40 cellular contexts compared by ENCODE assay signal in the genomic region with DNA sequence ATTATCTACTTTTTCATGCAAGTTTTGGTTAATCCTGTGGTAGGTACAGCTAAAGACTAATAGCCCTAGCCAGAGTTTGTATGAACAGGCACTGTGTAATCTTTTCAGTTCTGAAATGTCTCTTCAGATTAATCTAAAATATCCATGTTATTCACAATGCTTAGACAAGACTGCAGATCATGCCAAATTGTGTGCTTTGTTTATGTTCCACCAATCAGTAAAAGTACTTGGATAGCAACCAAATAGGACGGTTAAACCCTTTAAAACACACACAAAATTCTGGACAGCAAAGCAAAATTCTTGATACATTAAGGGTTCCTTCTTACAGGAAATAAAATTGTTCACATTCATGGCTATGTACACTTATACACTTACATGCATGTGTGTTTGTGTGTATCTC.
"Had no signal": no experiment of that assay in that cellular context is flagged by ENCODE, and none has a peak within 500 bp of the region (broad histone marks: within the 10 kb centered on the region; RNA-seq: fewer than 3 reads in every experiment).

No MANE protein-coding gene starts in this region.

- H3K4me3 Mint-ChIP-seq: activated CD4-positive, alpha-beta memory T cell treated with anti-CD3 and anti-CD28 coated beads, Interleukin-2, amount 10 ng/mL, durations not matched to agents 7 days and 5 days; activated CD4-positive, alpha-beta T cell treated with anti-CD3 and anti-CD28 coated beads for 36 hours; activated CD4-positive, alpha-beta T cell treated with anti-CD3 and anti-CD28 coated beads, Interleukin-2, amount 10 ng/mL, durations not matched to agents 7 days and 5 days; activated CD8-positive, alpha-beta memory T cell treated with anti-CD3 and anti-CD28 coated beads, Interleukin-2, amount 10 ng/mL, durations not matched to agents 7 days and 5 days; activated CD8-positive, alpha-beta T cell treated with anti-CD3 and anti-CD28 coated beads, Interleukin-2, amount 10 ng/mL, durations not matched to agents 7 days and 5 days; activated naive CD4-positive, alpha-beta T cell treated with anti-CD3 and anti-CD28 coated beads, Interleukin-2, amount 10 ng/mL, durations not matched to agents 7 days and 5 days; activated naive CD4-positive, alpha-beta T cell treated with anti-CD3 and anti-CD28 coated beads, Interleukin-2, amount 50 U/mL, for 24 hours; activated naive CD8-positive, alpha-beta T cell; activated naive CD8-positive, alpha-beta T cell treated with anti-CD3 and anti-CD28 coated beads, Interleukin-2, amount 10 ng/mL, durations not matched to agents 7 days and 5 days; activated naive CD8-positive, alpha-beta T cell treated with anti-CD3 and anti-CD28 coated beads, Interleukin-2, amount 50 U/mL, for 24 hours; activated T-cell treated with anti-CD3 and anti-CD28 coated beads, Interleukin-2, amount 50 U/mL, for 24 hours; central memory CD8-positive, alpha-beta T cell; T-helper 1 cell treated with Interleukin-12 subunit alpha and Interleukin-12 subunit beta and Interleukin-4 antibody, amounts not matched to agents 30 μg/mL and 1 μg/mL, for 36 hours; T-helper 2 cell treated with Interferon-gamma antibody and Interleukin-4, amounts not matched to agents 5 μg/mL and 100 μg/mL, for 36 hours; WTC11 had no signal

- H3K9me3 ChIP-seq: adrenal gland had no signal

- H3K4me3 ChIP-seq: adrenal gland, cardiac muscle cell had no signal

- FAIRE-seq: bronchial epithelial cell, TTC549 had no signal

- H3K4me1 ChIP-seq: adrenal gland had no signal

- DNase-seq: activated CD4-positive, alpha-beta memory T cell treated with anti-CD3 and anti-CD28 coated beads, Interleukin-2, amount 10 ng/mL, durations not matched to agents 7 days and 5 days; activated CD4-positive, alpha-beta T cell treated with anti-CD3 and anti-CD28 coated beads for 1 hour; activated CD4-positive, alpha-beta T cell treated with anti-CD3 and anti-CD28 coated beads for 36 hours; activated CD4-positive, alpha-beta T cell treated with anti-CD3 and anti-CD28 coated beads for 48 hours; activated CD4-positive, alpha-beta T cell treated with anti-CD3 and anti-CD28 coated beads, Interleukin-2, amount 10 ng/mL, durations not matched to agents 7 days and 5 days; activated CD4-positive, alpha-beta T cell treated with anti-CD3 and anti-CD28 coated beads, Interleukin-2, amount 50 U/mL, for 48 hours; activated CD4-positive, CD25-positive, alpha-beta regulatory T cell; activated CD8-positive, alpha-beta memory T cell treated with anti-CD3 and anti-CD28 coated beads for 24 hours; activated CD8-positive, alpha-beta memory T cell treated with anti-CD3 and anti-CD28 coated beads, Interleukin-2, amount 10 ng/mL, durations not matched to agents 7 days and 5 days; activated CD8-positive, alpha-beta memory T cell treated with anti-CD3 and anti-CD28 coated beads, Interleukin-2, amount 50 U/mL, for 48 hours; activated CD8-positive, alpha-beta T cell treated with anti-CD3 and anti-CD28 coated beads, Interleukin-2, amount 10 ng/mL, durations not matched to agents 7 days and 5 days; activated effector memory CD4-positive, alpha-beta T cell treated with Interleukin-2 at 50 U/mL for 16 hours; activated gamma-delta T cell; activated naive CD4-positive, alpha-beta T cell treated with anti-CD3 and anti-CD28 coated beads, Interleukin-2, amount 10 ng/mL, durations not matched to agents 7 days and 5 days; activated naive CD4-positive, alpha-beta T cell treated with Interleukin-2 at 50 U/mL for 16 hours; activated naive CD8-positive, alpha-beta T cell treated with anti-CD3 and anti-CD28 coated beads, Interleukin-2, amount 10 ng/mL, durations not matched to agents 7 days and 5 days; activated naive CD8-positive, alpha-beta T cell treated with anti-CD3 and anti-CD28 coated beads, Interleukin-2, amount 50 U/mL, for 24 hours; activated T-cell treated with anti-CD3 and anti-CD28 coated beads, Interleukin-2, amount 50 U/mL, for 24 hours; activated T-cell treated with anti-CD3 and anti-CD28 coated beads, Interleukin-2, amount 50 U/mL, for 48 hours; adrenal gland; amniotic stem cell; aorta; caudate nucleus; cerebellar nuclear complex; T-helper 1 cell; T-helper 2 cell; T-helper 9 cell; WERI-Rb-1 had no signal

- H3K36me3 ChIP-seq: adrenal gland, cardiac muscle cell, WERI-Rb-1 had no signal

- H3K27me3 ChIP-seq: adrenal gland, cardiac muscle cell had no signal

- H3K36me3 Mint-ChIP-seq: activated CD8-positive, alpha-beta memory T cell treated with anti-CD3 and anti-CD28 coated beads, Interleukin-2, amount 10 ng/mL, durations not matched to agents 7 days and 5 days; activated naive CD4-positive, alpha-beta T cell treated with anti-CD3 and anti-CD28 coated beads, Interleukin-2, amount 10 ng/mL, durations not matched to agents 7 days and 5 days; activated naive CD4-positive, alpha-beta T cell treated with anti-CD3 and anti-CD28 coated beads, Interleukin-2, amount 50 U/mL, for 24 hours; activated naive CD8-positive, alpha-beta T cell; activated naive CD8-positive, alpha-beta T cell treated with anti-CD3 and anti-CD28 coated beads, Interleukin-2, amount 10 ng/mL, durations not matched to agents 7 days and 5 days; brain; WTC11 had no signal

- H3K27ac Mint-ChIP-seq: activated CD4-positive, alpha-beta memory T cell treated with anti-CD3 and anti-CD28 coated beads, Interleukin-2, amount 10 ng/mL, durations not matched to agents 7 days and 5 days; activated CD4-positive, alpha-beta T cell treated with anti-CD3 and anti-CD28 coated beads for 36 hours; activated CD4-positive, alpha-beta T cell treated with anti-CD3 and anti-CD28 coated beads, Interleukin-2, amount 10 ng/mL, durations not matched to agents 7 days and 5 days; activated CD8-positive, alpha-beta memory T cell treated with anti-CD3 and anti-CD28 coated beads, Interleukin-2, amount 10 ng/mL, durations not matched to agents 7 days and 5 days; activated CD8-positive, alpha-beta T cell treated with anti-CD3 and anti-CD28 coated beads, Interleukin-2, amount 10 ng/mL, durations not matched to agents 7 days and 5 days; activated naive CD4-positive, alpha-beta T cell treated with anti-CD3 and anti-CD28 coated beads, Interleukin-2, amount 10 ng/mL, durations not matched to agents 7 days and 5 days; activated naive CD4-positive, alpha-beta T cell treated with anti-CD3 and anti-CD28 coated beads, Interleukin-2, amount 50 U/mL, for 24 hours; activated naive CD8-positive, alpha-beta T cell; activated naive CD8-positive, alpha-beta T cell treated with anti-CD3 and anti-CD28 coated beads, Interleukin-2, amount 10 ng/mL, durations not matched to agents 7 days and 5 days; activated naive CD8-positive, alpha-beta T cell treated with anti-CD3 and anti-CD28 coated beads, Interleukin-2, amount 50 U/mL, for 24 hours; activated T-cell treated with anti-CD3 and anti-CD28 coated beads, Interleukin-2, amount 50 U/mL, for 24 hours; activated T-helper 2 cell treated with anti-CD3 and anti-CD28 coated beads, Interferon-gamma antibody, Interleukin-2, Interleukin-4, amounts not matched to agents 10 μg/mL and 5 μg/mL and 100 μg/mL, durations not matched to agents 14 hours and 24 hours and 36 hours; T-helper 1 cell treated with Interleukin-12 subunit alpha and Interleukin-12 subunit beta and Interleukin-4 antibody, amounts not matched to agents 30 μg/mL and 1 μg/mL, for 36 hours; T-helper 2 cell treated with Interferon-gamma antibody and Interleukin-4, amounts not matched to agents 5 μg/mL and 100 μg/mL, for 36 hours; WTC11 had no signal

- H3K27me3 Mint-ChIP-seq: activated CD4-positive, alpha-beta memory T cell treated with anti-CD3 and anti-CD28 coated beads, Interleukin-2, amount 10 ng/mL, durations not matched to agents 7 days and 5 days; activated CD4-positive, alpha-beta T cell treated with anti-CD3 and anti-CD28 coated beads for 36 hours; activated CD4-positive, alpha-beta T cell treated with anti-CD3 and anti-CD28 coated beads, Interleukin-2, amount 10 ng/mL, durations not matched to agents 7 days and 5 days; activated CD8-positive, alpha-beta memory T cell treated with anti-CD3 and anti-CD28 coated beads, Interleukin-2, amount 10 ng/mL, durations not matched to agents 7 days and 5 days; activated naive CD4-positive, alpha-beta T cell treated with anti-CD3 and anti-CD28 coated beads, Interleukin-2, amount 10 ng/mL, durations not matched to agents 7 days and 5 days; activated naive CD4-positive, alpha-beta T cell treated with anti-CD3 and anti-CD28 coated beads, Interleukin-2, amount 50 U/mL, for 24 hours; activated naive CD8-positive, alpha-beta T cell; activated naive CD8-positive, alpha-beta T cell treated with anti-CD3 and anti-CD28 coated beads, Interleukin-2, amount 10 ng/mL, durations not matched to agents 7 days and 5 days; activated naive CD8-positive, alpha-beta T cell treated with anti-CD3 and anti-CD28 coated beads, Interleukin-2, amount 50 U/mL, for 24 hours; activated T-cell treated with anti-CD3 and anti-CD28 coated beads, Interleukin-2, amount 50 U/mL, for 24 hours; central memory CD8-positive, alpha-beta T cell had no signal

- H3K9me3 Mint-ChIP-seq: activated CD4-positive, alpha-beta memory T cell treated with anti-CD3 and anti-CD28 coated beads, Interleukin-2, amount 10 ng/mL, durations not matched to agents 7 days and 5 days; activated CD4-positive, alpha-beta T cell treated with anti-CD3 and anti-CD28 coated beads, Interleukin-2, amount 10 ng/mL, durations not matched to agents 7 days and 5 days; activated naive CD4-positive, alpha-beta T cell treated with anti-CD3 and anti-CD28 coated beads, Interleukin-2, amount 10 ng/mL, durations not matched to agents 7 days and 5 days; activated naive CD4-positive, alpha-beta T cell treated with anti-CD3 and anti-CD28 coated beads, Interleukin-2, amount 50 U/mL, for 24 hours; activated naive CD8-positive, alpha-beta T cell treated with anti-CD3 and anti-CD28 coated beads, Interleukin-2, amount 10 ng/mL, durations not matched to agents 7 days and 5 days; activated naive CD8-positive, alpha-beta T cell treated with anti-CD3 and anti-CD28 coated beads, Interleukin-2, amount 50 U/mL, for 24 hours; activated T-cell treated with anti-CD3 and anti-CD28 coated beads, Interleukin-2, amount 50 U/mL, for 24 hours; activated T-helper 2 cell treated with anti-CD3 and anti-CD28 coated beads, Interferon-gamma antibody, Interleukin-2, Interleukin-4, amounts not matched to agents 10 μg/mL and 5 μg/mL and 100 μg/mL, durations not matched to agents 14 hours and 24 hours and 36 hours; brain; central memory CD8-positive, alpha-beta T cell; T-helper 1 cell treated with Interleukin-12 subunit alpha and Interleukin-12 subunit beta and Interleukin-4 antibody, amounts not matched to agents 30 μg/mL and 1 μg/mL, for 36 hours; T-helper 2 cell treated with Interferon-gamma antibody and Interleukin-4, amounts not matched to agents 5 μg/mL and 100 μg/mL, for 36 hours; WTC11 had no signal

- H3K27ac ChIP-seq: adrenal gland, cardiac muscle cell, WERI-Rb-1 had no signal

- H3K4me1 Mint-ChIP-seq: activated CD4-positive, alpha-beta memory T cell treated with anti-CD3 and anti-CD28 coated beads, Interleukin-2, amount 10 ng/mL, durations not matched to agents 7 days and 5 days; activated CD4-positive, alpha-beta T cell treated with anti-CD3 and anti-CD28 coated beads for 36 hours; activated CD4-positive, alpha-beta T cell treated with anti-CD3 and anti-CD28 coated beads, Interleukin-2, amount 10 ng/mL, durations not matched to agents 7 days and 5 days; activated CD8-positive, alpha-beta memory T cell treated with anti-CD3 and anti-CD28 coated beads, Interleukin-2, amount 10 ng/mL, durations not matched to agents 7 days and 5 days; activated naive CD4-positive, alpha-beta T cell treated with anti-CD3 and anti-CD28 coated beads, Interleukin-2, amount 10 ng/mL, durations not matched to agents 7 days and 5 days; activated naive CD4-positive, alpha-beta T cell treated with anti-CD3 and anti-CD28 coated beads, Interleukin-2, amount 50 U/mL, for 24 hours; activated naive CD8-positive, alpha-beta T cell treated with anti-CD3 and anti-CD28 coated beads, Interleukin-2, amount 10 ng/mL, durations not matched to agents 7 days and 5 days; activated naive CD8-positive, alpha-beta T cell treated with anti-CD3 and anti-CD28 coated beads, Interleukin-2, amount 50 U/mL, for 24 hours; central memory CD8-positive, alpha-beta T cell had no signal

- ATAC-seq: activated CD4-positive, alpha-beta T cell treated with anti-CD3 and anti-CD28 coated beads for 36 hours; activated CD4-positive, CD25-positive, alpha-beta regulatory T cell treated with anti-CD3 and anti-CD28 coated beads, Interleukin-2, amount 50 U/mL, for 24 hours; activated CD8-positive, alpha-beta memory T cell treated with anti-CD3 and anti-CD28 coated beads, Interleukin-2, amount 10 ng/mL, durations not matched to agents 7 days and 5 days; activated CD8-positive, alpha-beta T cell treated with anti-CD3 and anti-CD28 coated beads, Interleukin-2, amount 10 ng/mL, durations not matched to agents 7 days and 5 days; activated naive CD8-positive, alpha-beta T cell treated with anti-CD3 and anti-CD28 coated beads, Interleukin-2, amount 50 U/mL, for 24 hours; WTC11 had no signal
